22 cellular contexts compared by ENCODE assay signal in genomic region chr13:107644136-107644535, GRCh38.
"Had no signal": no experiment of that assay in that cellular context is flagged by ENCODE, and none has a peak within 500 bp of the region (broad histone marks: within the 10 kb centered on the region; RNA-seq: fewer than 3 reads in every experiment).

No MANE protein-coding gene starts in this region.

- DNase-seq: activated CD4-positive, alpha-beta T cell treated with anti-CD3 and anti-CD28 coated beads for 4 hours; activated CD4-positive, alpha-beta T cell treated with anti-CD3 and anti-CD28 coated beads, Interleukin-2, amount 50 U/mL, for 4 hours; activated naive CD4-positive, alpha-beta T cell; activated T-cell treated with anti-CD3 and anti-CD28 coated beads for 4 hours; activated T-cell treated with anti-CD3 and anti-CD28 coated beads, Interleukin-2, amount 50 U/mL, for 72 hours; central memory CD4-positive, alpha-beta T cell; effector CD8-positive, alpha-beta T cell; esophagus squamous epithelium; foreskin melanocyte; islet precursor cell; left ventricle myocardium inferior; mesendoderm; posterior cingulate gyrus; right cardiac atrium; stimulated activated CD4-positive, alpha-beta T cell treated with anti-CD3 and anti-CD28 coated beads, Interleukin-15, amount 100 ng/mL, for 24 hours; stimulated activated CD4-positive, alpha-beta T cell treated with anti-CD3 and anti-CD28 coated beads, Interleukin-2, amount 100 ng/mL, for 24 hours; stimulated activated naive CD4-positive, alpha-beta T cell treated with Interleukin-2 at 50 U/mL for 16 hours; T-helper 9 cell; testis; transverse colon had no signal

- ATAC-seq: activated naive CD4-positive, alpha-beta T cell treated with anti-CD3 and anti-CD28 coated beads, Interleukin-2, amount 50 U/mL, for 72 hours; activated T-cell treated with anti-CD3 and anti-CD28 coated beads, Interleukin-2, amount 50 U/mL, for 72 hours; natural killer cell treated with Interleukin-12 subunit alpha and Interleukin-12 subunit beta and Interleukin-15 and Interleukin-18, amount 100 ng/mL, for 72 hours; right cardiac atrium had no signal
